In the genomic region with DNA sequence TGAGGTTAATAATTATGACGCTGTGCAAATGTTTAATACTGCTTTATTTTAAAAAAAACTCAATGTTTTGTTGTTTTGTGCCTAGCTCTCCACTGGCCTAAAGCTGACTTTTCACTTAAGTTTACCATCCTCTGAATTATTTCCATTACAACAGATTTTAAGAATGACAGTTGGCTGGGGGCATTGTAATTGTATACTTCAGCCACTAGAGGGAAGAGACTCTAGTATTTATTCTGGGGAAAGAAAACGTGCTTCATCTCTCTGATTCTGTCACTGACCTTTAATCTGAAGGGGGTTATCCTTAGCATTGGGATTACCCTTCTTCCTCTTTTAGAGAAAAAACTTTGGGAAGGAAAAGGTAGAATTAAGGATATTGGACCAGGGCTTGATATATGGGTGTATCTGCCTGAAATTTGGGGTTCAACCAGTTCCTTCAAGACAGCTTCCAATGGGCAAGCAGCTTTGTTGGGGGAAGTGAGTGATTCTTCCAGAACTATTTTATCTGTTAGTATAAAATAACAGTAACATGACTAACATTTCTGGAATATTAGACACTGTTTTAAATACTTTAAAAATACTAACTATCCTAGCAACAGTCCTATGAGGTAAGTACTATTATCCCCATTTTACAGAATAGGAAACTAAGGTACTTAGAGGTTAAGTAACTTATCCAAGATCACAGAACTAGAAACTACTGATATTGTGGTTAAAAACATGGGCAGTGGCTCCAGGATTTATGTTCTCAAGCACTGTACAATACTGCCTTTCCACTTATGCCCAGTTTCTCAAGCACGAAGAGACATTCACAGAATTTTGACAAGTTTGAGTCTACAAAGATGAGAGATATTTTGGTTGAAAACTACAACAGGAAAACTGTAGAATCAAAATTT, we compare ENCODE assay signal across 7 cellular contexts.
A peak's percentile ranks its signal among the peaks of the same experiment; 100 is the strongest.
DNase-seq lines count a peak whose midpoint lies in the region; ATAC-seq, FAIRE-seq and TF ChIP-seq lines count a peak whose summit lies in the region.

No MANE protein-coding gene starts in this region.

- peak; percentile 62 for TF ChIP-seq CTCF in bronchial epithelial cell (IDR thresholded peaks at IDR 0.05; ENCODE audit: insufficient read depth, low read length, severe bottlenecking)
- TF ChIP-seq CTCF in right lobe of liver (IDR thresholded peaks at IDR 0.05), result peak; percentile 80 to 93 (median 84)

- H3K27me3 ChIP-seq in GM23248 (replicated peaks; ENCODE audit: insufficient read depth), result no peaks in the 10 kb centered on the region
- no peaks in the 10 kb centered on the region for H3K27me3 ChIP-seq in bronchial epithelial cell (ENCODE audit: control insufficient read depth, insufficient read depth, low read length)
- H3K27me3 ChIP-seq in right lobe of liver, result no peaks in the 10 kb centered on the region

- no peak overlapping the region for H3K9ac ChIP-seq in GM23248

- H3K4me2 ChIP-seq in GM23248 (ENCODE audit: unreplicated experiment), result no peak overlapping the region

- no peak for TF ChIP-seq POLR2A in right lobe of liver (IDR thresholded peaks at IDR 0.05)

- H3K79me2 ChIP-seq in GM23248 (ENCODE audit: insufficient read depth), result no peaks in the 10 kb centered on the region

- peaks cover 17% of the 10 kb centered on the region; the same call in 1 of the 2 replicates for H3K4me1 ChIP-seq in GM23248 (ENCODE audit: insufficient read depth)
- peaks cover 0 to 18% (median 7%) of the 10 kb centered on the region in 4 donors for H3K4me1 ChIP-seq in right lobe of liver

- in situ Hi-C loops in GM23248 (cut with MboI), result no loop called here

- H4K20me1 ChIP-seq in GM23248 (ENCODE audit: insufficient read depth), result no peaks in the 10 kb centered on the region

- no peaks in the 10 kb centered on the region for H3K36me3 ChIP-seq in GM23248 (ENCODE audit: low read depth)
- no peaks in the 10 kb centered on the region for H3K36me3 ChIP-seq in bronchial epithelial cell (ENCODE audit: control insufficient read depth, insufficient read depth, low read length)
- no peaks in the 10 kb centered on the region for H3K36me3 ChIP-seq in right lobe of liver

- no peaks in the 10 kb centered on the region for H3K9me2 ChIP-seq in GM23248 (ENCODE audit: insufficient read depth)

- WGBS in GM23248 (ENCODE audit: low coverage in 1 of 2, low lambda C conversion rate in 2 of 2, missing lambda C conversion rate in 2 of 2), 2 experiments, result 37 to 38% methylated on average over 3 of the region's 3 CpGs
- 34% methylated on average over 3 of the region's 3 CpGs for WGBS in right lobe of liver (ENCODE audit: insufficient coverage, low coverage, low lambda C conversion rate, missing lambda C conversion rate)

- intact Hi-C loops in right lobe of liver (cut with DNase I), result no loop called here

- DNase-seq in EL, result peak; percentile 33
- DNase-seq in GM23248, result peak; percentile 68
- peak; percentile 21 for DNase-seq in NCI-H226
- DNase-seq in bronchial epithelial cell (ENCODE audit: low read depth), result peak; percentile 40
- DNase-seq in right lobe of liver, result no peak
- DNase-seq in activated CD4-positive, CD25-positive, alpha-beta regulatory T cell treated with anti-CD3 and anti-CD28 coated beads, Interleukin-2, amount 50 U/mL, for 72 hours, result no peak

- ATAC-seq in right lobe of liver, result peak; percentile 78 to 87 (median 83)
- no peak for ATAC-seq in HG03469 (IDR thresholded peaks at IDR 0.05; ENCODE audit: unreplicated experiment)

- no peak for FAIRE-seq in bronchial epithelial cell (lab: Jason Lieb, UNC)

- H2AFZ ChIP-seq in GM23248, result 0 out of 2 replicates have a peak overlapping the region, but pooled peaks have one; percentile 18

- H3K27ac ChIP-seq in GM23248 (no peak overlapping the region), right lobe of liver (peak overlapping the region in 2 of 3 donors; percentile 24 to 38)

- H3K9me3 ChIP-seq in GM23248 (ENCODE audit: low read depth) (no peaks in the 10 kb centered on the region), right lobe of liver (no peaks in the 10 kb centered on the region)

- H3K4me3 ChIP-seq in GM23248 (no peak overlapping the region), bronchial epithelial cell (ENCODE audit: low read depth, low read length) (no peak overlapping the region), right lobe of liver (peak overlapping the region in 1 of 3 donors; percentile 5)

- no peaks in the 10 kb centered on the region for H3F3A ChIP-seq in GM23248 (ENCODE audit: insufficient read depth)

Comparison
In these comparisons a context has a peak if more than half of its experiments do, and no peak if none do; other contexts are left out.
1. DNase-seq: peak in EL (single experiment), GM23248 (single experiment), NCI-H226 (single experiment) and bronchial epithelial cell (single experiment); none in right lobe of liver (0 of 3) and activated CD4-positive, CD25-positive, alpha-beta regulatory T cell treated with anti-CD3 and anti-CD28 coated beads, Interleukin-2, amount 50 U/mL, for 72 hours (single experiment).